In the genomic region with DNA sequence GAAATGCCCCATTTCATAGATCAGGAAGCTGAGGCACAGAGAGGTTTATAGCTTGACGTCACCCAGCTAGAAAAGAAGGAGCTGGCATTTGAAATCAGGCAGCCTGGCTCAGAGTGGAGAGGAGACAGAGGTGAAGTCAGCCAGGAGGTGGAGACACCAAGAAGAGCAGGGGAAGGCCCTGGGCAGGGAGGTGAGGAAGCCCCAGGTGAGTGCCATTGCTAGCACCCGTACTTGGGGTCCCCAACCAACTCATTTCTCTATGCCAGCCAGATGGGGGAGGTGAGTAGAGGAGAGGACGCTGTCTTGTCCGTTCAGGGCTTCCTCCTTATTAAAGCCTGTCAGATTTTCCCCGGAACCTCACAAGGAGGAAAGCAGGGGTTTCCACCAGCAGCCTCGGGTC, we compare ENCODE assay signal across 2 cellular contexts.
TF ChIP-seq lines count a peak whose summit lies in the region.

No MANE protein-coding gene starts in this region.

TF ChIP-seq in H1, 55 proteins besides CTCF, POLR2A, EP300 and RAD21:
- TF ChIP-seq CEBPB (IDR thresholded peaks at IDR 0.05; ENCODE audit: low read depth, low read length) (no peak), SIN3A (conservative IDR thresholded peaks at IDR 0.05 in 1 of 2, IDR thresholded peaks at IDR 0.05 in 1 of 2; ENCODE audit: low read depth in 1 of 2, low read length in 2 of 2) (no peak), CHD1 (IDR thresholded peaks at IDR 0.05; ENCODE audit: low read depth, low read length) (no peak), NRF1 (IDR thresholded peaks at IDR 0.05; ENCODE audit: low read depth, low read length) (no peak), KDM4A (IDR thresholded peaks at IDR 0.05; ENCODE audit: low read depth, low read length, severe bottlenecking) (no peak), KDM5A (IDR thresholded peaks at IDR 0.05; ENCODE audit: low read length) (no peak), CREB1 (IDR thresholded peaks at IDR 0.05) (no peak), BCL11A (IDR thresholded peaks at IDR 0.05; ENCODE audit: low read depth in 2 of 2, low read length in 2 of 2) (no peak), TCF12 (IDR thresholded peaks at IDR 0.05; ENCODE audit: low read depth, low read length) (no peak), CBX5 (IDR thresholded peaks at IDR 0.05; ENCODE audit: low read depth, low read length) (no peak), BACH1 (IDR thresholded peaks at IDR 0.05; ENCODE audit: low read length) (no peak), MAFK (IDR thresholded peaks at IDR 0.05; ENCODE audit: low read depth, low read length) (no peak), HDAC2 (IDR thresholded peaks at IDR 0.05; ENCODE audit: borderline replicate concordance in 1 of 2, low read depth in 2 of 2, low read length in 2 of 2) (no peak), GTF2F1 (IDR thresholded peaks at IDR 0.05; ENCODE audit: borderline replicate concordance, low read depth, low read length) (no peak), SP1 (IDR thresholded peaks at IDR 0.05; ENCODE audit: low read depth, low read length) (no peak)
- TF ChIP-seq, protein P1, sequence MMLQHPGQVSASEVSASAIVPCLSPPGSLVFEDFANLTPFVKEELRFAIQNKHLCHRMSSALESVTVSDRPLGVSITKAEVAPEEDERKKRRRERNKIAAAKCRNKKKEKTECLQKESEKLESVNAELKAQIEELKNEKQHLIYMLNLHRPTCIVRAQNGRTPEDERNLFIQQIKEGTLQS (IDR thresholded peaks at IDR 0.05; ENCODE audit: insufficient read depth, low read depth, low read length): no peak

TF ChIP-seq in SK-N-SH treated with all-trans-retinoic acid at 6 μM for 48 hours, 23 proteins besides CTCF, POLR2A, EP300 and RAD21:
- TF ChIP-seq, protein P2, sequence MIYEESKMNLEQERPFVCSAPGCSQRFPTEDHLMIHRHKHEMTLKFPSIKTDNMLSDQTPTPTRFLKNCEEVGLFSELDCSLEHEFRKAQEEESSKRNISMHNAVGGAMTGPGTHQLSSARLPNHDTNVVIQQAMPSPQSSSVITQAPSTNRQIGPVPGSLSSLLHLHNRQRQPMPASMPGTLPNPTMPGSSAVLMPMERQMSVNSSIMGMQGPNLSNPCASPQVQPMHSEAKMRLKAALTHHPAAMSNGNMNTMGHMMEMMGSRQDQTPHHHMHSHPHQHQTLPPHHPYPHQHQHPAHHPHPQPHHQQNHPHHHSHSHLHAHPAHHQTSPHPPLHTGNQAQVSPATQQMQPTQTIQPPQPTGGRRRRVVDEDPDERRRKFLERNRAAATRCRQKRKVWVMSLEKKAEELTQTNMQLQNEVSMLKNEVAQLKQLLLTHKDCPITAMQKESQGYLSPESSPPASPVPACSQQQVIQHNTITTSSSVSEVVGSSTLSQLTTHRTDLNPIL (CRISPR knock-in tag; IDR thresholded peaks at IDR 0.05; ENCODE audit: low read depth): no peak
- TF ChIP-seq PPARA (CRISPR knock-in tag; IDR thresholded peaks at IDR 0.05; ENCODE audit: borderline replicate concordance) (no peak), OSR1 (CRISPR knock-in tag; IDR thresholded peaks at IDR 0.05) (no peak), RARB (CRISPR knock-in tag; IDR thresholded peaks at IDR 0.05) (no peak), ZC3H10 (CRISPR knock-in tag; IDR thresholded peaks at IDR 0.05) (no peak), CSDC2 (CRISPR knock-in tag; IDR thresholded peaks at IDR 0.05) (no peak), ZNF8 (CRISPR knock-in tag; IDR thresholded peaks at IDR 0.05) (no peak), BACH2 (CRISPR knock-in tag; IDR thresholded peaks at IDR 0.05; ENCODE audit: borderline replicate concordance) (no peak)
- TF ChIP-seq, protein P3, sequence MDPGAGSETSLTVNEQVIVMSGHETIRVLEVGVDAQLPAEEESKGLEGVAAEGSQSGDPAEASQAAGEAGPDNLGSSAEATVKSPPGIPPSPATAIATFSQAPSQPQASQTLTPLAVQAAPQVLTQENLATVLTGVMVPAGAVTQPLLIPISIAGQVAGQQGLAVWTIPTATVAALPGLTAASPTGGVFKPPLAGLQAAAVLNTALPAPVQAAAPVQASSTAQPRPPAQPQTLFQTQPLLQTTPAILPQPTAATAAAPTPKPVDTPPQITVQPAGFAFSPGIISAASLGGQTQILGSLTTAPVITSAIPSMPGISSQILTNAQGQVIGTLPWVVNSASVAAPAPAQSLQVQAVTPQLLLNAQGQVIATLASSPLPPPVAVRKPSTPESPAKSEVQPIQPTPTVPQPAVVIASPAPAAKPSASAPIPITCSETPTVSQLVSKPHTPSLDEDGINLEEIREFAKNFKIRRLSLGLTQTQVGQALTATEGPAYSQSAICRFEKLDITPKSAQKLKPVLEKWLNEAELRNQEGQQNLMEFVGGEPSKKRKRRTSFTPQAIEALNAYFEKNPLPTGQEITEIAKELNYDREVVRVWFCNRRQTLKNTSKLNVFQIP (CRISPR knock-in tag; IDR thresholded peaks at IDR 0.05; ENCODE audit: borderline replicate concordance, low read depth): no peak
- TF ChIP-seq, protein P4, sequence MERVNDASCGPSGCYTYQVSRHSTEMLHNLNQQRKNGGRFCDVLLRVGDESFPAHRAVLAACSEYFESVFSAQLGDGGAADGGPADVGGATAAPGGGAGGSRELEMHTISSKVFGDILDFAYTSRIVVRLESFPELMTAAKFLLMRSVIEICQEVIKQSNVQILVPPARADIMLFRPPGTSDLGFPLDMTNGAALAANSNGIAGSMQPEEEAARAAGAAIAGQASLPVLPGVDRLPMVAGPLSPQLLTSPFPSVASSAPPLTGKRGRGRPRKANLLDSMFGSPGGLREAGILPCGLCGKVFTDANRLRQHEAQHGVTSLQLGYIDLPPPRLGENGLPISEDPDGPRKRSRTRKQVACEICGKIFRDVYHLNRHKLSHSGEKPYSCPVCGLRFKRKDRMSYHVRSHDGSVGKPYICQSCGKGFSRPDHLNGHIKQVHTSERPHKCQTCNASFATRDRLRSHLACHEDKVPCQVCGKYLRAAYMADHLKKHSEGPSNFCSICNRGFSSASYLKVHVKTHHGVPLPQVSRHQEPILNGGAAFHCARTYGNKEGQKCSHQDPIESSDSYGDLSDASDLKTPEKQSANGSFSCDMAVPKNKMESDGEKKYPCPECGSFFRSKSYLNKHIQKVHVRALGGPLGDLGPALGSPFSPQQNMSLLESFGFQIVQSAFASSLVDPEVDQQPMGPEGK (CRISPR knock-in tag; IDR thresholded peaks at IDR 0.05; ENCODE audit: borderline replicate concordance): no peak
TF ChIP-seq in SK-N-SH treated with all-trans-retinoic acid at 6 μM for 48 hours: peak in this region for 0.
